7 cellular contexts compared by ENCODE assay signal in genomic region chr1:205983925-205984725, GRCh38. TPM values are rescaled to one million over a fixed set of nuclear protein-coding genes. Genes with fewer than 3 reads are reported as not detected.
DNase-seq lines count a peak whose midpoint lies in the region; ATAC-seq and TF ChIP-seq lines count a peak whose summit lies in the region.

No MANE protein-coding gene starts in this region.

- intact Hi-C loops in upper lobe of right lung (cut with DNase I): no loop called here

- peaks cover 1% of the 10 kb centered on the region; the same call in 1 of the 2 replicates for H3K27me3 Mint-ChIP-seq in HFFc6 (ENCODE audit: insufficient read depth)

- H3K27me3 ChIP-seq in lung (ENCODE audit: control insufficient read depth, insufficient read depth): no peaks in the 10 kb centered on the region
- H3K27me3 ChIP-seq in upper lobe of right lung: no peaks in the 10 kb centered on the region

- ATAC-seq in lung (ENCODE audit: insufficient read depth, low FRiP score): peak; percentile 53
- peak; percentile 92 for ATAC-seq in upper lobe of right lung

- H3K4me1 Mint-ChIP-seq in HFFc6 (ENCODE audit: low read depth): peaks cover 6% of the 10 kb centered on the region; the same call in 1 of the 2 replicates

- peaks cover 0 to 2% of the 10 kb centered on the region in 2 donors for H3K4me1 ChIP-seq in lung (ENCODE audit: control insufficient read depth in 2 of 2, insufficient read depth in 2 of 2, low read length in 2 of 2)
- no peaks in the 10 kb centered on the region for H3K4me1 ChIP-seq in upper lobe of right lung

- WGBS in lung, 2 donors: 41 to 47% methylated on average over 12 to 14 of the region's 14 CpGs

- H3K9me3 ChIP-seq in lung (ENCODE audit: control insufficient read depth in 2 of 2, insufficient read depth in 1 of 2, low read length in 1 of 2) (no peaks in the 10 kb centered on the region), upper lobe of right lung (no peaks in the 10 kb centered on the region)

- no peak overlapping the region for H3K4me3 Mint-ChIP-seq in HFFc6

- H3K36me3 Mint-ChIP-seq in HFFc6 (ENCODE audit: low read depth): no peaks in the 10 kb centered on the region

- H3K27ac ChIP-seq in lung (ENCODE audit: low read depth in 1 of 2, low read length in 1 of 2) (no peak overlapping the region), upper lobe of right lung (no peak overlapping the region)

- TF ChIP-seq CTCF in HFFc6 (IDR thresholded peaks at IDR 0.05) (peak; percentile 82), lung (IDR thresholded peaks at IDR 0.05; ENCODE audit: control extremely low read depth, extremely low read depth) (peak; percentile 34), upper lobe of right lung (IDR thresholded peaks at IDR 0.05) (peak; percentile 70)

- H3K4me3 ChIP-seq in lung: no peak overlapping the region
- H3K4me3 ChIP-seq in upper lobe of right lung: no peak overlapping the region

- H3K9me3 Mint-ChIP-seq in HFFc6: no peaks in the 10 kb centered on the region

- no peaks in the 10 kb centered on the region for H3K36me3 ChIP-seq in lung (ENCODE audit: control insufficient read depth in 2 of 2, insufficient read depth in 2 of 2, low read length in 2 of 2)
- H3K36me3 ChIP-seq in upper lobe of right lung: no peaks in the 10 kb centered on the region

- DNase-seq in Daoy (ENCODE audit: low read depth) (peak; percentile 64), HFFc6 (peak; percentile 37), SHP77 (lab: John Stamatoyannopoulos, UW) (peak; percentile 17 to 33), ecto neural progenitor cell (ENCODE audit: low spot score) (peak; percentile 72), lung (ENCODE audit: low spot score) (peak; percentile 56), upper lobe of right lung (peak; percentile 77), cortex of kidney (lab: John Stamatoyannopoulos, UW) (no peak)

- H3K27ac Mint-ChIP-seq in HFFc6: no peak overlapping the region

RNA-seq across cellular contexts. Expression of gene RAB7B, which starts 19.1 kb away (rescaled TPM):
- 2.7 and 3.5 TPM in 2 replicates for total RNA-seq in Daoy (2014; rRNA removed; shearing (Covaris generic))
- 1 to 10 TPM; 2.6 to 6.6 (median 5.3) TPM for total RNA-seq in HFFc6 (2021; fragmentation: NEBNext Ultra II Directional; extraction: Animal tissue kit (Norgen Biotek cat#: 25700))
- 10 to 100 TPM in 1 of 2 donors, 1 to 10 TPM in 1; 3.6 to 16.2 TPM for total RNA-seq in lung
- 1 to 10 TPM; 3.4 to 5.3 TPM for polyA plus RNA-seq in lung
- 7.0 TPM for total RNA-seq in upper lobe of right lung

RNA-seq across cellular contexts. Expression of gene CTSE, which starts 39.6 kb away (rescaled TPM):
- total RNA-seq in Daoy (2014; rRNA removed; shearing (Covaris generic)): not detected in 2 replicates
- total RNA-seq in HFFc6 (2021; fragmentation: NEBNext Ultra II Directional; extraction: Animal tissue kit (Norgen Biotek cat#: 25700)): not detected
- 100 to 1,000 TPM in 1 of 2 donors, 10 to 100 TPM in 1; 14.6 to 189 TPM for total RNA-seq in lung
- 100 to 1,000 TPM in 1 of 2 donors, 10 to 100 TPM in 1; 67.9 to 124 TPM for polyA plus RNA-seq in lung
- total RNA-seq in upper lobe of right lung: 85.8 TPM

RNA-seq across cellular contexts. Expression of gene SLC26A9, which starts 40.9 kb away (rescaled TPM):
- not detected in 2 replicates for total RNA-seq in Daoy (2014; rRNA removed; shearing (Covaris generic))
- total RNA-seq in HFFc6 (2021; fragmentation: NEBNext Ultra II Directional; extraction: Animal tissue kit (Norgen Biotek cat#: 25700)): not detected
- total RNA-seq in lung (10 to 100 TPM in 1 of 2 donors, under 1 TPM in 1; 0.14 to 30.3 TPM), upper lobe of right lung (21.7 TPM)
- 10 to 100 TPM; 14.2 to 17.3 TPM for polyA plus RNA-seq in lung

Comparison
In these comparisons a context has a peak if more than half of its experiments do, and no peak if none do; other contexts are left out.
1. RNA of gene CTSE, which starts 39.6 kb away (total RNA-seq): 14.6 to 189 TPM in lung and 85.8 TPM in upper lobe of right lung (single experiment); not detected in Daoy and not detected in HFFc6; every median in the first group is over 10 times any median in the second.
2. Peak in every context shown above with its lines, with median percentiles within 50 percentile points of each other: CTCF ChIP-seq.